In genomic region chr11:68459886-68460740, GRCh38 we compare ENCODE assay signal across 1 cellular context.
TF ChIP-seq lines count a peak whose summit lies in the region.

No MANE protein-coding gene starts in this region.

TF ChIP-seq in K562, 482 proteins besides CTCF, POLR2A, EP300 and RAD21 (continued from another document):
- TF ChIP-seq CHD7 (IDR thresholded peaks at IDR 0.05; ENCODE audit: low read depth, low read length): no peak
- TF ChIP-seq SUPT5H (IDR thresholded peaks at IDR 0.05): peak; percentile 60; the same call in 1 of the 2 replicates
- peak; percentile 73; the same call in 1 of the 2 replicates for TF ChIP-seq ERF (CRISPR knock-in tag; IDR thresholded peaks at IDR 0.05)
- TF ChIP-seq WHSC1 (IDR thresholded peaks at IDR 0.05; ENCODE audit: low read length): no peak
- TF ChIP-seq TFE3 (CRISPR knock-in tag; IDR thresholded peaks at IDR 0.05): peak; percentile 5; the same call in 1 of the 2 replicates
- TF ChIP-seq ID3 (CRISPR knock-in tag; IDR thresholded peaks at IDR 0.05): no peak
- peak; percentile 79 for TF ChIP-seq ID3 (tag; IDR thresholded peaks at IDR 0.05)
